14 cellular contexts compared by ENCODE assay signal in the genomic region with DNA sequence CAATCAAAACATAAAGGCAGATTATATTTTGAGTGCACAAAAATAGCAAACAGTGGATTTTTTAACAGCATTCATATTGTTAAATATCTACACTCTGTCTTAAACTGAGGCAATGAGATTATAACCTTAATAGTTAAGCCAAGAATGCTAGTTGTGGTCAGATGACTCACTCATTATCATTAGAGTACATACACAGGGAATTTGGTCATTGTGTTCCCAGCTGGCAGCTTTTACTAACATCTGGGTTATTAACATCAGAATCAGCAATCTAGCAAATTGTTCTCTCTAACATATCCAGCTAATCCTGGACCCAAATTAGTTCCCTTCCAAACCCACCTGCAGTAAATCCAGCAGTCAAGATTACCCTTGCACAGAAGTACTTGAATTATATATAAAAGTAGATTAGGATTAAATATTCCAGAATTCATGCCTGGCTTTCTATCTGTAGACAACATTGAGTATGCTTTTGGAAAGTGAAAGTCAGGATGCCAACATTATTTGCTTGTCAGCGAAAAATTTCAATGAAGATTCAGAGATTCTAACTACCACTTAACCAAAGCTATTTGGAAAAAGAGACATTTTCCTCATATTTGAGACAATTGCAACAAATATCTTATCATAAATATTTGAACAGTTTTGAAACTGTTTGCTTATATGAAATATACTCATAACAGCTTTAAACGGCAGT.
DNase-seq lines count a peak whose midpoint lies in the region; ATAC-seq, FAIRE-seq and TF ChIP-seq lines count a peak whose summit lies in the region.
"Had no signal": no experiment of that assay in that cellular context is flagged by ENCODE, and none has a peak within 500 bp of the region (broad histone marks: within the 10 kb centered on the region; RNA-seq: fewer than 3 reads in every experiment).

No MANE protein-coding gene starts in this region.

- H3K27ac ChIP-seq in K562 (ENCODE audit: extremely low read depth, low read depth, low read length) = no peak overlapping the region
- H3K27ac ChIP-seq: heart right ventricle, ovary had no signal

- intact Hi-C loops in K562 (cut with micrococcal nuclease) = no loop called here

- H3K4me2 ChIP-seq in K562 (ENCODE audit: insufficient read depth, low read length) = no peak overlapping the region

- no peak for TF ChIP-seq RAD21 in K562 (CRISPR knock-in tag; conservative IDR thresholded peaks at IDR 0.05 in 1 of 2, IDR thresholded peaks at IDR 0.05 in 1 of 2)

- no peak overlapping the region for H2AFZ ChIP-seq in K562 (ENCODE audit: low read depth, low read length)

- no peaks in the 10 kb centered on the region for H3K79me2 ChIP-seq in K562 (ENCODE audit: control insufficient read depth, insufficient read depth, low read length)

- DNase-seq in COLO829 (ENCODE audit: low spot score) (peak; percentile 6), LoVo (ENCODE audit: low spot score) (peak; percentile 27), K562 (ENCODE audit: extremely low read depth in 1 of 4, low spot score in 3 of 4) (peak in 1 of 4 experiments; percentile 1), NCI-H128 (lab: John Stamatoyannopoulos, UW; ENCODE audit: unreplicated experiment) (no peak), NAMALWA (ENCODE audit: low spot score) (no peak)
- DNase-seq: activated naive CD8-positive, alpha-beta T cell treated with anti-CD3 and anti-CD28 coated beads, Interleukin-2, amount 50 U/mL, for 24 hours; H7; heart right ventricle; NCI-H2171; ovary had no signal

- no peak for FAIRE-seq in K562 (lab: Jason Lieb, UNC)
- FAIRE-seq: TTC549 had no signal

- no peaks in the 10 kb centered on the region for H3K9me1 ChIP-seq in K562 (ENCODE audit: control insufficient read depth, insufficient read depth, low read length)

- H3K9ac ChIP-seq in K562 (ENCODE audit: insufficient read depth in 1 of 2, low read depth in 2 of 2, low read length in 2 of 2) = no peak overlapping the region
- no peak overlapping the region for H3K9ac ChIP-seq in iPS-15b (ENCODE audit: low read depth, low read length)

- TF ChIP-seq EP300 in K562 (IDR thresholded peaks at IDR 0.05; ENCODE audit: low read length) = no peak

- H3K4me1 ChIP-seq in K562 (replicated peaks in 1 of 2; ENCODE audit: control insufficient read depth in 2 of 2, insufficient read depth in 2 of 2, low read length in 2 of 2) = no peaks in the 10 kb centered on the region
- peaks cover 18% of the 10 kb centered on the region for H3K4me1 ChIP-seq in iPS-15b (ENCODE audit: control insufficient read depth, insufficient read depth, low read length)
- H3K4me1 ChIP-seq: heart right ventricle had no signal

- H3K4me3 ChIP-seq in K562 (no peak overlapping the region), iPS-15b (ENCODE audit: low read depth, low read length) (peak overlapping the region; percentile 23)
- H3K4me3 ChIP-seq: ovary had no signal

- H4K20me1 ChIP-seq in K562 (replicated peaks; ENCODE audit: control insufficient read depth, insufficient read depth, low read length) = no peaks in the 10 kb centered on the region

- H3K36me3 ChIP-seq in K562 (ENCODE audit: control insufficient read depth, insufficient read depth, low read length) = no peaks in the 10 kb centered on the region
- H3K36me3 ChIP-seq in iPS-15b (ENCODE audit: control insufficient read depth, insufficient read depth, low read length) = no peaks in the 10 kb centered on the region
- H3K36me3 ChIP-seq: heart right ventricle, ovary had no signal

- CTCF ChIA-PET in K562 (lab: Yijun Ruan, JAX; ENCODE audit: low intra/inter-chr PET ratio) = no interaction called here

- no TSS peak for BruUV-seq in K562 (replicated peaks; lab: Mats Ljungman, UMichigan)

- TF ChIP-seq POLR2A in K562 (conservative IDR thresholded peaks at IDR 0.05) = no peak

- H3K9me3 ChIP-seq in K562 (replicated peaks; ENCODE audit: control insufficient read depth, insufficient read depth, low read depth, low read length) (no peaks in the 10 kb centered on the region; the same call in 1 of the 2 replicates), iPS-15b (ENCODE audit: control insufficient read depth, insufficient read depth, low read length) (no peaks in the 10 kb centered on the region)
- H3K9me3 ChIP-seq: ovary had no signal

- POLR2A ChIA-PET in K562 (lab: Yijun Ruan, JAX) = no interaction called here

- H3K27me3 ChIP-seq in K562 (ENCODE audit: control insufficient read depth in 2 of 2, insufficient read depth in 2 of 2, low read length in 2 of 2) (no peaks in the 10 kb centered on the region), iPS-15b (ENCODE audit: control insufficient read depth, insufficient read depth, low read length) (no peaks in the 10 kb centered on the region)
- H3K27me3 ChIP-seq: heart right ventricle, ovary had no signal

- TF ChIP-seq CTCF in K562 (IDR thresholded peaks at IDR 0.05 in 2 of 3, conservative IDR thresholded peaks at IDR 0.05 in 1 of 3; ENCODE audit: insufficient read depth in 2 of 3, low read depth in 1 of 3, low read length in 3 of 3) = no peak

- in situ Hi-C loops in K562 (cut with MboI) = no loop called here

- ATAC-seq in K562 (no peak), HG03439 (IDR thresholded peaks at IDR 0.05; ENCODE audit: unreplicated experiment) (no peak), HG02610 (IDR thresholded peaks at IDR 0.05; ENCODE audit: unreplicated experiment) (no peak)
- ATAC-seq: activated naive CD8-positive, alpha-beta T cell treated with anti-CD3 and anti-CD28 coated beads, Interleukin-2, amount 50 U/mL, for 24 hours had no signal

- 0% methylated on average over 2 of the region's 2 CpGs for WGBS in K562 (ENCODE audit: insufficient coverage, low coverage, missing lambda C conversion rate)

TF ChIP-seq in K562, 482 proteins besides CTCF, POLR2A, EP300 and RAD21:
- TF ChIP-seq MAFG (tag; conservative IDR thresholded peaks at IDR 0.05) (peak; percentile 56), TCF3 (CRISPR knock-in tag; IDR thresholded peaks at IDR 0.05) (peak; percentile 26; the same call in 1 of the 2 replicates), C11orf30 (IDR thresholded peaks at IDR 0.05; ENCODE audit: low read depth) (peak; percentile 30; the same call in 1 of the 2 replicates), BMI1 (IDR thresholded peaks at IDR 0.05; ENCODE audit: low read length) (no peak), ZNF778 (CRISPR knock-in tag; IDR thresholded peaks at IDR 0.05) (no peak), FOSL1 (tag; conservative IDR thresholded peaks at IDR 0.05) (peak; percentile 30; the same call in 1 of the 2 replicates), ZNF316 (IDR thresholded peaks at IDR 0.05) (peak; percentile 57; the same call in 1 of the 2 replicates), CBFA2T3 (IDR thresholded peaks at IDR 0.05) (peak; percentile 43)

Comparison
In these comparisons a context has a peak if more than half of its experiments do, and no peak if none do; other contexts are left out.
1. DNase-seq: peak in COLO829 (single experiment) and LoVo (single experiment); none in NCI-H128 (single experiment) and NAMALWA (single experiment).